8 cellular contexts compared by ENCODE assay signal in the genomic region with DNA sequence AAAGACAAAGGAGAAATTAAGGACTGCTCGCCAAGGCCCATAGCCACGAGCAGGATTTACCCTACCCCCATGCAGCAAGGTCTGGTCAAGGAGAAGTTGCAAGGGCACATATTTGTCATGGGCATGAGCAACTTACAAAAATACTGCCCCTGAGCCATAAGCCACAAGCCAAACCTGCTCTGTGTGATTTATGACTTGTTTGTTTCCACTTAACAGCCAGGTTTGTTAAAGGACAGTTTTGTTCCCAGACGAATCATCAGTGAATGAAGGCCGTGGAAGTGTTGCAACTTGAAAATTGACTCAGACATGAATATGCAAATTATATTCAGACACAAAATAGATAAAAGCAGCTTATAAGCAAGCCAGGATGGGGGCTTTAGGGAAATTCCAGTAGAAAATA. TPM values are rescaled to one million over a fixed set of nuclear protein-coding genes. Genes with fewer than 3 reads are reported as not detected.
DNase-seq lines count a peak whose midpoint lies in the region; ATAC-seq, FAIRE-seq and TF ChIP-seq lines count a peak whose summit lies in the region.

No MANE protein-coding gene starts in this region.

- POLR2A ChIA-PET in BJ (lab: Charles Lee) = no interaction called here
- POLR2A ChIA-PET in RWPE1 (lab: Yijun Ruan, JAX; ENCODE audit: low non-redundant PET) = no interaction called here

- H3K27me3 ChIP-seq in BJ (ENCODE audit: control insufficient read depth, insufficient read depth, low read length) = no peaks in the 10 kb centered on the region

- peak; percentile 99 for FAIRE-seq in H54 (lab: Jason Lieb, UNC)

- ATAC-seq in HG03196 (IDR thresholded peaks at IDR 0.05; ENCODE audit: unreplicated experiment) (no peak), GM18907 (IDR thresholded peaks at IDR 0.05; ENCODE audit: unreplicated experiment) (no peak)

- no peak for TF ChIP-seq POLR2A in H54 (IDR thresholded peaks at IDR 0.05; ENCODE audit: low read depth, low read length)

- CTCF ChIA-PET in BJ (lab: Yijun Ruan, JAX) (interaction anchor here (1.3 to 1.9 kb wide), 2 partner anchors 17 to 126 kb away, joined by 5 to 9 read pairs; no protein-coding TSS in a partner anchor), RWPE1 (lab: Yijun Ruan, JAX) (interaction anchor here (0.7 to 1.8 kb wide), 4 partner anchors 17 to 129 kb away, joined by 3 to 6 read pairs (median 3); no protein-coding TSS in a partner anchor)

- peak; percentile 74 for DNase-seq in BJ (ENCODE audit: low read depth)
- DNase-seq in H54 (ENCODE audit: insufficient read length, low spot score) = no peak
- DNase-seq in RWPE1 (ENCODE audit: low spot score) = peak; percentile 79
- peak; percentile 29 for DNase-seq in iPS-NIHi11 (ENCODE audit: low spot score)
- DNase-seq in substantia nigra (lab: John Stamatoyannopoulos, UW) = no peak
- DNase-seq in stimulated activated CD4-positive, alpha-beta T cell treated with anti-CD3 and anti-CD28 coated beads, Interleukin-15, amount 100 ng/mL, for 24 hours = no peak

- H3K36me3 ChIP-seq in BJ (ENCODE audit: control insufficient read depth, insufficient read depth, low read length) = no peaks in the 10 kb centered on the region

- no peak for TF ChIP-seq CTCF in BJ (IDR thresholded peaks at IDR 0.05; ENCODE audit: insufficient read depth, low read depth, low read length)
- no peak for TF ChIP-seq CTCF in RWPE1 (conservative IDR thresholded peaks at IDR 0.05; ENCODE audit: low read depth)

- H3K27ac ChIP-seq in RWPE1 (no peak overlapping the region), substantia nigra (ENCODE audit: low read depth, low read length, poor library complexity, severe bottlenecking) (no peak overlapping the region)

- H3K4me3 ChIP-seq in BJ (ENCODE audit: low read depth, low read length) = no peak overlapping the region

RNA-seq across cellular contexts. Expression of a gene that starts 31.3 kb away (rescaled TPM):
- 30.2 and 41.0 TPM in 2 replicates for polyA plus RNA-seq in BJ (2011; rRNA removed)
- 24.3 and 40.2 TPM in 2 replicates for polyA minus RNA-seq in BJ (2011; rRNA and poly(A)+ RNA removed)

RNA-seq across cellular contexts. Expression of a gene that starts 54.6 kb away (rescaled TPM):
- polyA plus RNA-seq in BJ (2011; rRNA removed) = 13.9 and 33.3 TPM in 2 replicates
- 7.5 and 9.1 TPM in 2 replicates for polyA minus RNA-seq in BJ (2011; rRNA and poly(A)+ RNA removed)

Comparison
In these comparisons a context has a peak if more than half of its experiments do, and no peak if none do; other contexts are left out.
1. DNase-seq: peak in BJ (single experiment), RWPE1 (single experiment) and iPS-NIHi11 (single experiment); none in H54 (single experiment), substantia nigra (0 of 49) and stimulated activated CD4-positive, alpha-beta T cell treated with anti-CD3 and anti-CD28 coated beads, Interleukin-15, amount 100 ng/mL, for 24 hours (single experiment).